Comparison of ENCODE assay signal across 8 cellular contexts in the genomic region with DNA sequence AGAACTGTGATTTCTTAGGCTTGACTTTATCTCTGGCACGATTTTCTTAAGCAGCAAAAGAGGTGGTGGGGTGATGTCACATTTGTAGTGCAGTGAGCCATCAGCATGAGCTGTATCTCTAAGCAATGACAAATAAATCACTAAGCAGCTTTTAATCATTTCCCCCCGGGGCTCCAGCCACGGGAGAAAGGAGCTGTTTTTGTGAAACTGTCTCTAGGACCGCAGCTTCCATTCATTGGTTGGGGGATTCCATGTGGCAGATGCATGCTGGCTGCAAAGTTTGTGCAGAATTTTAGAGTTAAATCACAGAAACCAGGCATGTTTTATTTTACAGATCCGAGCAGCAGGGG. TPM values are rescaled to one million over a fixed set of nuclear protein-coding genes. Genes with fewer than 3 reads are reported as not detected.
A peak's percentile ranks its signal among the peaks of the same experiment; 100 is the strongest.
DNase-seq lines count a peak whose midpoint lies in the region; ATAC-seq and TF ChIP-seq lines count a peak whose summit lies in the region.

No MANE protein-coding gene starts in this region.

- no peak overlapping the region for H2AFZ ChIP-seq in trophoblast cell (ENCODE audit: insufficient read depth, low read length, poor library complexity)

- peak overlapping the region; percentile 71 for H3K9ac ChIP-seq in trophoblast cell (ENCODE audit: low read length)

- H3K27me3 ChIP-seq in esophagus squamous epithelium (no peaks in the 10 kb centered on the region), trophoblast cell (ENCODE audit: insufficient read depth, low read length) (no peaks in the 10 kb centered on the region)

- no peak overlapping the region for H2AK5ac ChIP-seq in trophoblast cell (ENCODE audit: low read length)

- peak; percentile 41 for ATAC-seq in HG02678 (IDR thresholded peaks at IDR 0.05; ENCODE audit: unreplicated experiment)
- ATAC-seq in SK-N-SH treated with all-trans-retinoic acid at 6 μM for 48 hours: peak; percentile 37

- H3K4me2 ChIP-seq in trophoblast cell (ENCODE audit: low read length): peak overlapping the region; percentile 63

- H2BK120ac ChIP-seq in trophoblast cell (ENCODE audit: insufficient read depth, low read length, poor library complexity): peak overlapping the region; percentile 74

- H3K4me3 ChIP-seq in esophagus squamous epithelium (peak overlapping the region; percentile 51 to 68 (median 58)), trophoblast cell (ENCODE audit: low read depth, low read length) (peak overlapping the region; percentile 54)

- H4K8ac ChIP-seq in trophoblast cell (ENCODE audit: low read depth, low read length): no peak overlapping the region

- intact Hi-C loops in esophagus squamous epithelium (cut with DNase I): no loop called here

- DNase-seq in DMS53 (lab: John Stamatoyannopoulos, UW): peak; percentile 46
- no peak for DNase-seq in DMS53 treated with DMSO at 0.1 percent for 48 hours (lab: John Stamatoyannopoulos, UW; ENCODE audit: unreplicated experiment)
- DNase-seq in esophagus squamous epithelium (lab: John Stamatoyannopoulos, UW): no peak
- peak; percentile 25 to 36 for DNase-seq in trophoblast cell
- no peak for DNase-seq in NCI-H69 (lab: John Stamatoyannopoulos, UW)
- DNase-seq in erythroblast (lab: John Stamatoyannopoulos, UW): no peak

- H3K14ac ChIP-seq in trophoblast cell (ENCODE audit: low read length): peak overlapping the region; percentile 66

- WGBS in esophagus squamous epithelium, 2 donors: 0 to 3% methylated on average over 5 of the region's 5 CpGs
- WGBS in trophoblast cell (ENCODE audit: extremely low coverage, insufficient coverage, insufficient read length): no CpG with 5 or more reads among the region's 5 CpGs

- peak overlapping the region; percentile 77 for H2BK12ac ChIP-seq in trophoblast cell (ENCODE audit: low read length)

- H3K4me1 ChIP-seq in esophagus squamous epithelium (peaks cover 2 to 78% (median 10%) of the 10 kb centered on the region in 3 donors), trophoblast cell (ENCODE audit: control insufficient read depth in 1 of 2, insufficient read depth in 2 of 2, low read length in 2 of 2) (peaks cover 17 to 26% of the 10 kb centered on the region in 2 experiments)

- H4K91ac ChIP-seq in trophoblast cell (ENCODE audit: low read depth, low read length): peak overlapping the region; percentile 64

- H3K4ac ChIP-seq in trophoblast cell (ENCODE audit: low read depth, low read length): no peak overlapping the region

- H3K9me3 ChIP-seq in esophagus squamous epithelium (no peaks in the 10 kb centered on the region), trophoblast cell (ENCODE audit: insufficient read depth, low read depth, low read length) (no peaks in the 10 kb centered on the region)

- H3K18ac ChIP-seq in trophoblast cell (ENCODE audit: low read length): no peak overlapping the region

- TF ChIP-seq POLR2A in esophagus squamous epithelium (IDR thresholded peaks at IDR 0.05) (no peak), erythroblast (IDR thresholded peaks at IDR 0.05; ENCODE audit: low read length) (no peak)

- H3K79me2 ChIP-seq in trophoblast cell (ENCODE audit: control insufficient read depth, insufficient read depth, low read length, poor library complexity): peaks cover 14% of the 10 kb centered on the region

- H3K36me3 ChIP-seq in esophagus squamous epithelium (no peaks in the 10 kb centered on the region), trophoblast cell (ENCODE audit: control insufficient read depth in 1 of 2, insufficient read depth in 2 of 2, low read length in 2 of 2) (no peaks in the 10 kb centered on the region)

- H3K27ac ChIP-seq in esophagus squamous epithelium (peak overlapping the region; percentile 86 to 93 (median 91)), trophoblast cell (ENCODE audit: low read depth, low read length) (peak overlapping the region; percentile 98)

- no peak overlapping the region for H4K12ac ChIP-seq in trophoblast cell (ENCODE audit: low read depth, low read length)

- H3K23ac ChIP-seq in trophoblast cell (ENCODE audit: low read length): no peak overlapping the region

- TF ChIP-seq CTCF in esophagus squamous epithelium (IDR thresholded peaks at IDR 0.05): peak in 1 of 6 experiments; percentile 11

- H3K79me1 ChIP-seq in trophoblast cell (ENCODE audit: low read length): peaks cover 33% of the 10 kb centered on the region

- H2BK5ac ChIP-seq in trophoblast cell (ENCODE audit: low read depth, low read length, poor library complexity): peak overlapping the region; percentile 84

TF ChIP-seq in SK-N-SH treated with all-trans-retinoic acid at 6 μM for 48 hours, 23 proteins besides CTCF, POLR2A, EP300 and RAD21 (continues in another document):
- TF ChIP-seq ARNTL (CRISPR knock-in tag; IDR thresholded peaks at IDR 0.05; ENCODE audit: borderline replicate concordance, low read depth) (no peak), BACH2 (CRISPR knock-in tag; IDR thresholded peaks at IDR 0.05; ENCODE audit: borderline replicate concordance) (no peak), OSR1 (CRISPR knock-in tag; IDR thresholded peaks at IDR 0.05) (no peak), ZFP3 (CRISPR knock-in tag; IDR thresholded peaks at IDR 0.05) (no peak), ZNF565 (CRISPR knock-in tag; conservative IDR thresholded peaks at IDR 0.05; ENCODE audit: low read depth) (no peak), ZC3H10 (CRISPR knock-in tag; IDR thresholded peaks at IDR 0.05) (no peak), PPARA (CRISPR knock-in tag; IDR thresholded peaks at IDR 0.05; ENCODE audit: borderline replicate concordance) (no peak), CSDC2 (CRISPR knock-in tag; IDR thresholded peaks at IDR 0.05) (no peak), ZNF70 (CRISPR knock-in tag; IDR thresholded peaks at IDR 0.05) (no peak), ZFP30 (CRISPR knock-in tag; IDR thresholded peaks at IDR 0.05) (no peak), TCF4 (CRISPR knock-in tag; IDR thresholded peaks at IDR 0.05; ENCODE audit: borderline replicate concordance) (no peak), RARB (CRISPR knock-in tag; IDR thresholded peaks at IDR 0.05) (no peak), ISL1 (CRISPR knock-in tag; IDR thresholded peaks at IDR 0.05) (no peak), SNAI2 (CRISPR knock-in tag; IDR thresholded peaks at IDR 0.05) (no peak), GLIS3 (CRISPR knock-in tag; IDR thresholded peaks at IDR 0.05) (no peak)
- TF ChIP-seq, protein P1, sequence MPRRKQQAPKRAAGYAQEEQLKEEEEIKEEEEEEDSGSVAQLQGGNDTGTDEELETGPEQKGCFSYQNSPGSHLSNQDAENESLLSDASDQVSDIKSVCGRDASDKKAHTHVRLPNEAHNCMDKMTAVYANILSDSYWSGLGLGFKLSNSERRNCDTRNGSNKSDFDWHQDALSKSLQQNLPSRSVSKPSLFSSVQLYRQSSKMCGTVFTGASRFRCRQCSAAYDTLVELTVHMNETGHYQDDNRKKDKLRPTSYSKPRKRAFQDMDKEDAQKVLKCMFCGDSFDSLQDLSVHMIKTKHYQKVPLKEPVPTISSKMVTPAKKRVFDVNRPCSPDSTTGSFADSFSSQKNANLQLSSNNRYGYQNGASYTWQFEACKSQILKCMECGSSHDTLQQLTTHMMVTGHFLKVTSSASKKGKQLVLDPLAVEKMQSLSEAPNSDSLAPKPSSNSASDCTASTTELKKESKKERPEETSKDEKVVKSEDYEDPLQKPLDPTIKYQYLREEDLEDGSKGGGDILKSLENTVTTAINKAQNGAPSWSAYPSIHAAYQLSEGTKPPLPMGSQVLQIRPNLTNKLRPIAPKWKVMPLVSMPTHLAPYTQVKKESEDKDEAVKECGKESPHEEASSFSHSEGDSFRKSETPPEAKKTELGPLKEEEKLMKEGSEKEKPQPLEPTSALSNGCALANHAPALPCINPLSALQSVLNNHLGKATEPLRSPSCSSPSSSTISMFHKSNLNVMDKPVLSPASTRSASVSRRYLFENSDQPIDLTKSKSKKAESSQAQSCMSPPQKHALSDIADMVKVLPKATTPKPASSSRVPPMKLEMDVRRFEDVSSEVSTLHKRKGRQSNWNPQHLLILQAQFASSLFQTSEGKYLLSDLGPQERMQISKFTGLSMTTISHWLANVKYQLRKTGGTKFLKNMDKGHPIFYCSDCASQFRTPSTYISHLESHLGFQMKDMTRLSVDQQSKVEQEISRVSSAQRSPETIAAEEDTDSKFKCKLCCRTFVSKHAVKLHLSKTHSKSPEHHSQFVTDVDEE (CRISPR knock-in tag; IDR thresholded peaks at IDR 0.05): no peak
- TF ChIP-seq, protein P2, sequence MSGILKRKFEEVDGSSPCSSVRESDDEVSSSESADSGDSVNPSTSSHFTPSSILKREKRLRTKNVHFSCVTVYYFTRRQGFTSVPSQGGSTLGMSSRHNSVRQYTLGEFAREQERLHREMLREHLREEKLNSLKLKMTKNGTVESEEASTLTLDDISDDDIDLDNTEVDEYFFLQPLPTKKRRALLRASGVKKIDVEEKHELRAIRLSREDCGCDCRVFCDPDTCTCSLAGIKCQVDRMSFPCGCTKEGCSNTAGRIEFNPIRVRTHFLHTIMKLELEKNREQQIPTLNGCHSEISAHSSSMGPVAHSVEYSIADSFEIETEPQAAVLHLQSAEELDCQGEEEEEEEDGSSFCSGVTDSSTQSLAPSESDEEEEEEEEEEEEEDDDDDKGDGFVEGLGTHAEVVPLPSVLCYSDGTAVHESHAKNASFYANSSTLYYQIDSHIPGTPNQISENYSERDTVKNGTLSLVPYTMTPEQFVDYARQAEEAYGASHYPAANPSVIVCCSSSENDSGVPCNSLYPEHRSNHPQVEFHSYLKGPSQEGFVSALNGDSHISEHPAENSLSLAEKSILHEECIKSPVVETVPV (CRISPR knock-in tag; IDR thresholded peaks at IDR 0.05): no peak
- TF ChIP-seq, protein P3, sequence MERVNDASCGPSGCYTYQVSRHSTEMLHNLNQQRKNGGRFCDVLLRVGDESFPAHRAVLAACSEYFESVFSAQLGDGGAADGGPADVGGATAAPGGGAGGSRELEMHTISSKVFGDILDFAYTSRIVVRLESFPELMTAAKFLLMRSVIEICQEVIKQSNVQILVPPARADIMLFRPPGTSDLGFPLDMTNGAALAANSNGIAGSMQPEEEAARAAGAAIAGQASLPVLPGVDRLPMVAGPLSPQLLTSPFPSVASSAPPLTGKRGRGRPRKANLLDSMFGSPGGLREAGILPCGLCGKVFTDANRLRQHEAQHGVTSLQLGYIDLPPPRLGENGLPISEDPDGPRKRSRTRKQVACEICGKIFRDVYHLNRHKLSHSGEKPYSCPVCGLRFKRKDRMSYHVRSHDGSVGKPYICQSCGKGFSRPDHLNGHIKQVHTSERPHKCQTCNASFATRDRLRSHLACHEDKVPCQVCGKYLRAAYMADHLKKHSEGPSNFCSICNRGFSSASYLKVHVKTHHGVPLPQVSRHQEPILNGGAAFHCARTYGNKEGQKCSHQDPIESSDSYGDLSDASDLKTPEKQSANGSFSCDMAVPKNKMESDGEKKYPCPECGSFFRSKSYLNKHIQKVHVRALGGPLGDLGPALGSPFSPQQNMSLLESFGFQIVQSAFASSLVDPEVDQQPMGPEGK (CRISPR knock-in tag; IDR thresholded peaks at IDR 0.05; ENCODE audit: borderline replicate concordance): no peak

RNA-seq across cellular contexts. Expression of a gene that starts 0.5 kb away (rescaled TPM):
- total RNA-seq in esophagus squamous epithelium: 10 to 100 TPM; 56.2 to 67.6 (median 66.2) TPM
- polyA plus RNA-seq in trophoblast cell (2013): 125 TPM in 2 replicates

Comparison
In these comparisons a context has a peak if more than half of its experiments do, and no peak if none do; other contexts are left out.
1. DNase-seq: peak in DMS53 (single experiment) and trophoblast cell (2 of 2); none in DMS53 treated with DMSO at 0.1 percent for 48 hours (single experiment), esophagus squamous epithelium (single experiment), NCI-H69 (single experiment) and erythroblast (0 of 2).